Comparison of ENCODE assay signal across 30 cellular contexts in the genomic region with DNA sequence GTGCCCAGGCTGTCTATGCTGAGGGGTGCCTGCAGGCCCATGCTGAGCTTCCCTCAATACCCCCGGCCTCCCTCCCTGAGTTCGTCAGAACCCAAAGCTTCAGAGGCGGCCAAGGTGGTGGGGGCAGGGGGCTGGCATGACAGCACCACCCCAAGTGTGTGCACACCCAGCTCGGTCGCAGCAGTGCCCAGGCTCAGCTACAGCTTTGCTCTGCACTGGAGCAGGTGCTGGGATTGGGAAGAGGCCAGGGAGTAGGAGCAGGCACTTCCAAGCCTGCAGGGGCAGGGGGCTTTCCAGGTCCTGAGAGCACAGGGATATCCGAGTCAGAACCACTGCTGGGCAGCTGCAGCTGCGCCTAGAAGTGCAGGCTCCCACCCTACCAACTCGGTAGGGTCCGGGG.
"Had no signal": no experiment of that assay in that cellular context is flagged by ENCODE, and none has a peak within 500 bp of the region (broad histone marks: within the 10 kb centered on the region; RNA-seq: fewer than 3 reads in every experiment).

No MANE protein-coding gene starts in this region.

- H3K9me3 ChIP-seq: adrenal gland, gastrocnemius medialis had no signal

- H3K27me3 ChIP-seq: adrenal gland, ascending aorta, breast epithelium, cardiac muscle cell, esophagus muscularis mucosa, foreskin keratinocyte, gastrocnemius medialis had no signal

- DNase-seq: activated CD4-positive, alpha-beta memory T cell treated with anti-CD3 and anti-CD28 coated beads for 36 hours; activated CD4-positive, alpha-beta T cell treated with anti-CD3 and anti-CD28 coated beads for 36 hours; activated CD4-positive, alpha-beta T cell treated with anti-CD3 and anti-CD28 coated beads, Interleukin-2, amount 10 ng/mL, durations not matched to agents 24 days and 14 days; activated CD4-positive, CD25-positive, alpha-beta regulatory T cell; activated CD4-positive, CD25-positive, alpha-beta regulatory T cell treated with anti-CD3 and anti-CD28 coated beads, Interleukin-2, amount 50 U/mL, for 72 hours; activated CD8-positive, alpha-beta memory T cell treated with anti-CD3 and anti-CD28 coated beads, Interleukin-2, amount 10 ng/mL, durations not matched to agents 7 days and 5 days; activated CD8-positive, alpha-beta memory T cell treated with anti-CD3 and anti-CD28 coated beads, Interleukin-2, amount 50 U/mL, for 4 hours; activated CD8-positive, alpha-beta T cell treated with anti-CD3 and anti-CD28 coated beads, Interleukin-2, amount 10 ng/mL, durations not matched to agents 7 days and 5 days; activated effector memory CD4-positive, alpha-beta T cell treated with anti-CD3 and anti-CD28 coated beads, Interleukin-2, amount 50 U/mL, for 16 hours; activated naive CD4-positive, alpha-beta T cell treated with anti-CD3 and anti-CD28 coated beads for 36 hours; activated naive CD8-positive, alpha-beta T cell treated with anti-CD3 and anti-CD28 coated beads for 36 hours; activated naive CD8-positive, alpha-beta T cell treated with anti-CD3 and anti-CD28 coated beads, Interleukin-2, amount 50 U/mL, for 24 hours; activated T-cell treated with anti-CD3 and anti-CD28 coated beads, Interleukin-2, amount 50 U/mL, for 1 hour; activated T-cell treated with anti-CD3 and anti-CD28 coated beads, Interleukin-2, amount 50 U/mL, for 48 hours; adrenal gland; amygdala; central memory CD4-positive, alpha-beta T cell; cerebellar nuclear complex; effector CD4-positive, alpha-beta T cell; effector memory CD8-positive, alpha-beta T cell; erythroblast; foreskin keratinocyte; gastrocnemius medialis; glutamatergic neuron; T-helper 2 cell had no signal

- H3K4me3 ChIP-seq: adrenal gland, ascending aorta, breast epithelium, cardiac muscle cell, coronary artery, esophagus muscularis mucosa, gastrocnemius medialis had no signal

- ATAC-seq: activated CD4-positive, alpha-beta T cell treated with anti-CD3 and anti-CD28 coated beads for 36 hours; activated CD8-positive, alpha-beta memory T cell treated with anti-CD3 and anti-CD28 coated beads, Interleukin-2, amount 10 ng/mL, durations not matched to agents 7 days and 5 days; activated CD8-positive, alpha-beta T cell treated with anti-CD3 and anti-CD28 coated beads, Interleukin-2, amount 10 ng/mL, durations not matched to agents 7 days and 5 days; activated naive CD8-positive, alpha-beta T cell treated with anti-CD3 and anti-CD28 coated beads, Interleukin-2, amount 50 U/mL, for 24 hours; effector memory CD8-positive, alpha-beta T cell; foreskin keratinocyte; gastrocnemius medialis had no signal

- H3K27ac ChIP-seq: adrenal gland, ascending aorta, breast epithelium, cardiac muscle cell, coronary artery, esophagus muscularis mucosa, foreskin keratinocyte, gastrocnemius medialis had no signal

- H3K36me3 ChIP-seq: adrenal gland, ascending aorta, breast epithelium, cardiac muscle cell, esophagus muscularis mucosa, gastrocnemius medialis had no signal

- H3K4me1 ChIP-seq: adrenal gland, ascending aorta, breast epithelium had no signal
